21 cellular contexts compared by ENCODE assay signal in genomic region chr10:20627085-20627484, GRCh38.
"Had no signal": no experiment of that assay in that cellular context is flagged by ENCODE, and none has a peak within 500 bp of the region (broad histone marks: within the 10 kb centered on the region; RNA-seq: fewer than 3 reads in every experiment).

No MANE protein-coding gene starts in this region.

- H3K27me3 ChIP-seq: dorsolateral prefrontal cortex, esophagus muscularis mucosa, foreskin keratinocyte, gastrocnemius medialis, heart right ventricle had no signal

- ATAC-seq: foreskin keratinocyte, gastrocnemius medialis, left cardiac atrium, left lobe of liver, left ventricle myocardium superior, lower lobe of right lung had no signal

- H3K27ac ChIP-seq: coronary artery, dorsolateral prefrontal cortex, esophagus muscularis mucosa, foreskin keratinocyte, lower lobe of right lung had no signal

- FAIRE-seq: endothelial cell of umbilical vein, islet of Langerhans, keratinocyte had no signal

- H3K36me3 ChIP-seq: esophagus muscularis mucosa, gastrocnemius medialis, heart right ventricle, lower lobe of right lung had no signal

- H3K9me3 ChIP-seq: esophagus muscularis mucosa, gastrocnemius medialis, lower lobe of right lung had no signal

- H3K4me3 ChIP-seq: coronary artery, dorsolateral prefrontal cortex, esophagus muscularis mucosa, gastrocnemius medialis, heart right ventricle, lower lobe of right lung had no signal

- DNase-seq: cerebellar nuclear complex; dermis blood vessel endothelial cell; dorsolateral prefrontal cortex; effector CD4-positive, alpha-beta T cell; effector memory CD4-positive, alpha-beta T cell; foreskin keratinocyte; gastrocnemius medialis; glutamatergic neuron; head of caudate nucleus; heart right ventricle; hippocampal formation; left cardiac atrium; left ventricle myocardium superior; lower lobe of right lung; mesenchymal stem cell had no signal

- H3K4me1 ChIP-seq: esophagus muscularis mucosa had no signal
